ENCODE assay signal across 20 cellular contexts in the genomic region with DNA sequence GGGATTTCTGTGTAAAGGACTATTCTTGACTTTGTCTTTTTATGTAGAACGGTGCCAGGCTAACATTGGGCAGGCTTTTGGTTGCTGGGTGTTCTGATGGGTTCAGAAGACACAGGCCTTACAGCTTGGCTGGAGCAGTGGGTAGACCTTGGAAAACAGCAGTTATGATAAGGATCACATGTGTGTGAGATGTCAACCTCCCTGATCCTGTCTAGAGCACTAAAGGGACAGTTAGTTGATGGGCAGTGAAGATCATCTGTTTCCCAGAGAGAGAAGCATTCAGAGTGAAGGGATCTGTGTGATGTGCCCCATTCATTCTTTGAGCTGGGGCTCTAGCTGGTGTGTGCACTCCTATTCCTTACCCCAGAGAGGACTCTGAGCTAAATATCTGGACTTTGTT.
"Had no signal": no experiment of that assay in that cellular context is flagged by ENCODE, and none has a peak within 500 bp of the region (broad histone marks: within the 10 kb centered on the region; RNA-seq: fewer than 3 reads in every experiment).

No MANE protein-coding gene starts in this region.

- H3K27ac ChIP-seq: RWPE1, SJCRH30, SK-N-MC had no signal

- H3K36me3 ChIP-seq: SJCRH30 had no signal

- H3K4me3 ChIP-seq: K562, SJCRH30, SK-N-MC had no signal

- ATAC-seq: K562, T-cell had no signal

- DNase-seq: NCI-H1092, NCI-H1105 treated with DMSO at 0.1 percent for 48 hours, NCI-H1417 treated with DMSO at 0.1 percent for 48 hours, NCI-H146, NCI-H1694 treated with DMSO at 0.1 percent for 48 hours, NCI-H1930, NCI-H2081, NCI-H2171, NCI-H226, NCI-H446, NCI-H510A, NCI-H524 treated with DMSO at 0.1 percent for 48 hours, NCI-H774, SHP77 treated with DMSO at 0.1 percent for 48 hours, SJCRH30, SW 1271, T-cell had no signal

- H3K9me3 ChIP-seq: SJCRH30 had no signal
